In the genomic region with DNA sequence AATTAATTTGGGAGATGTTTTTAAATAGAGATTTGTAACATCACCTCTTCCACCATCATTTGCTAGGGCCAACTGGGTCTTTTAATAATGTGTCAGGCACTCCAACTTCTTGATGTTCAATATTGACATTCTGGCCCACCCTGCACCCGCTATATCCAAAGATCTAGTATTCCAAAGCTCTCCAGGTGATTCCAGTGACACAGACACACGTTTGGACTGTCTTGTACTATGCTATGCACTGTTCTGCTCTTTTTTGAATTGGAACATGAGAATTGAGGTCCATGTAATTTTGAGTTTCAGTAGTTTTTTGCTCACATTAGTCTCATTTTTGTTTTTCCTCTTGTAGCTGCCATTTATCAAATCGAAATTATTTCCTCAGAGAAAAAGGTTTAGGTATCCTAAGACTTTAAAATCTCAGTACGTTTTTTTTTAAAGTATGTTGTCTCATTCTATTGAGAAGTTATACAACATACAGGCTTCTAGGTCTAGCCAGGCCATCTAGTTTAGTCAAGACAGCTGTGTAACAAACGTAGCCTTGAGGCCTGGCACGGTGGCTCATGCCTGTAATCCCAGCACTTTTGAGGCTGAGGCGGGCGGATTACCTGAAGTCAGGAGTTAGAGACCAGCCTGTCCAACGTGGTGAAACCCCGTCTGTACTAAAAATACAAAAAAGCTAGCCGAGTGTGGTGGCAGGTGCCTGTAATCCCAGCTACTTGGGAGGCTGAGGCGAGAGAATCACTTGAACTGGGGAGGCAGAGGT, we compare ENCODE assay signal across 8 cellular contexts. TPM values are rescaled to one million over a fixed set of nuclear protein-coding genes. Genes with fewer than 3 reads are reported as not detected.
DNase-seq lines count a peak whose midpoint lies in the region; ATAC-seq and TF ChIP-seq lines count a peak whose summit lies in the region.

No MANE protein-coding gene starts in this region.

- no peak overlapping the region for H3K4me3 Mint-ChIP-seq in CD4-positive, alpha-beta T cell
- peak overlapping the region; percentile 92 for H3K4me3 Mint-ChIP-seq in osteocyte (ENCODE audit: unreplicated experiment)

- no peaks in the 10 kb centered on the region for H3K27me3 ChIP-seq in CD4-positive, alpha-beta T cell (ENCODE audit: control insufficient read depth, insufficient read depth, low read length)
- H3K27me3 ChIP-seq in effector memory CD4-positive, alpha-beta T cell (replicated peaks; ENCODE audit: control insufficient read depth, insufficient read depth, low read length, poor library complexity, severe bottlenecking), result no peaks in the 10 kb centered on the region

- no peaks in the 10 kb centered on the region for H3K27me3 Mint-ChIP-seq in CD4-positive, alpha-beta T cell
- no peaks in the 10 kb centered on the region for H3K27me3 Mint-ChIP-seq in osteocyte (ENCODE audit: unreplicated experiment)

- no peak for DNase-seq in CD4-positive, alpha-beta T cell
- DNase-seq in NB4 (ENCODE audit: low read depth), result no peak
- no peak for DNase-seq in effector memory CD4-positive, alpha-beta T cell
- DNase-seq in osteocyte (ENCODE audit: extremely low spot score, unreplicated experiment), result no peak
- DNase-seq in middle frontal gyrus (ENCODE audit: extremely low spot score, low spot score), result no peak
- DNase-seq in activated T-cell treated with anti-CD3 and anti-CD28 coated beads, Interleukin-2, amount 50 U/mL, for 48 hours, result no peak
- no peak for DNase-seq in GM10248 (ENCODE audit: extremely low spot score)

- peak overlapping the region; percentile 100 for H3K27ac ChIP-seq in CD4-positive, alpha-beta T cell (ENCODE audit: low read depth, low read length)
- peak overlapping the region; percentile 100 for H3K27ac ChIP-seq in effector memory CD4-positive, alpha-beta T cell (ENCODE audit: insufficient read depth, low read length, poor library complexity, severe bottlenecking)

- H3K9me3 ChIP-seq in CD4-positive, alpha-beta T cell (ENCODE audit: control insufficient read depth, low read length), result no peaks in the 10 kb centered on the region
- no peaks in the 10 kb centered on the region for H3K9me3 ChIP-seq in effector memory CD4-positive, alpha-beta T cell (ENCODE audit: control insufficient read depth, low read length)

- intact Hi-C loops in CD4-positive, alpha-beta T cell (cut with DNase I, micrococcal nuclease), result loop anchor here (2.0 to 10.0 kb wide), 6 partner anchors 37 to 642 kb away; partner anchors contain the start of genes ABCC10 (in 1 of the 2), RPL7L1 (in 1 of the 2) and SRF (in 1 of the 2)

- H3K36me3 ChIP-seq in effector memory CD4-positive, alpha-beta T cell (ENCODE audit: control insufficient read depth, insufficient read depth, low read length), result peaks cover 4% of the 10 kb centered on the region

- no peaks in the 10 kb centered on the region for H3K9me3 Mint-ChIP-seq in CD4-positive, alpha-beta T cell
- H3K9me3 Mint-ChIP-seq in osteocyte (ENCODE audit: unreplicated experiment), result no peaks in the 10 kb centered on the region

- peaks cover 19% of the 10 kb centered on the region for H3K4me1 Mint-ChIP-seq in CD4-positive, alpha-beta T cell (ENCODE audit: low read depth)
- peaks cover 28% of the 10 kb centered on the region for H3K4me1 Mint-ChIP-seq in osteocyte (ENCODE audit: unreplicated experiment)

- POLR2A ChIA-PET in CD4-positive, alpha-beta T cell (lab: Charles Lee), result interaction anchor here (0.6 to 22.3 kb wide), 12 partner anchors 8 to 145 kb away, joined by 4 to 1427 read pairs (median 8); partner anchors contain the start of genes CNPY3, RPL7L1 and TBCC
- POLR2A ChIA-PET in GM10248 (lab: Yijun Ruan, JAX), result interaction anchor here (0.5 to 1.6 kb wide), 3 partner anchors 44 to 221 kb away, joined by 3 read pairs; partner anchors contain the start of gene UBR2

- no peak overlapping the region for H3K27ac Mint-ChIP-seq in CD4-positive, alpha-beta T cell
- H3K27ac Mint-ChIP-seq in osteocyte (ENCODE audit: unreplicated experiment), result no peak overlapping the region

- H3K36me3 Mint-ChIP-seq in CD4-positive, alpha-beta T cell (ENCODE audit: low read depth), result peaks cover 44% of the 10 kb centered on the region
- peaks cover 2% of the 10 kb centered on the region for H3K36me3 Mint-ChIP-seq in osteocyte (ENCODE audit: unreplicated experiment)

- no peak for TF ChIP-seq POLR2A in NB4 (IDR thresholded peaks at IDR 0.05; ENCODE audit: extremely low read depth, insufficient read length)

- H3K4me1 ChIP-seq in effector memory CD4-positive, alpha-beta T cell (ENCODE audit: control insufficient read depth, insufficient read depth, low read length, poor library complexity, severe bottlenecking), result peaks cover 38% of the 10 kb centered on the region

- ATAC-seq in CD4-positive, alpha-beta T cell (ENCODE audit: poor library complexity), result no peak
- ATAC-seq in GM21526 (IDR thresholded peaks at IDR 0.05; ENCODE audit: low FRiP score, unreplicated experiment), result no peak

- H3K4me3 ChIP-seq in NB4 (ENCODE audit: low read depth, low read length), result peak overlapping the region; percentile 85
- H3K4me3 ChIP-seq in effector memory CD4-positive, alpha-beta T cell (ENCODE audit: insufficient read depth, low read depth, low read length, poor library complexity, severe bottlenecking), result peak overlapping the region; percentile 98

- CTCF ChIA-PET in CD4-positive, alpha-beta T cell (lab: Charles Lee), result interaction anchor here (0.6 to 3.1 kb wide), 6 partner anchors 14 to 438 kb away, joined by 3 to 11 read pairs (median 4); no protein-coding TSS in a partner anchor
- CTCF ChIA-PET in GM10248 (lab: Yijun Ruan, JAX), result interaction anchor here (1.0 to 2.0 kb wide), 2 partner anchors 9 to 43 kb away, joined by 3 to 4 read pairs; no protein-coding TSS in a partner anchor

- no peak for TF ChIP-seq CTCF in CD4-positive, alpha-beta T cell (IDR thresholded peaks at IDR 0.05)
- TF ChIP-seq CTCF in NB4 (IDR thresholded peaks at IDR 0.05; ENCODE audit: low read depth, low read length), result no peak
- no peak for TF ChIP-seq CTCF in osteocyte (IDR thresholded peaks at IDR 0.05)
- no peak for TF ChIP-seq CTCF in GM10248 (IDR thresholded peaks at IDR 0.05; ENCODE audit: control extremely low read depth, extremely low read depth, low read depth, missing control alignments)

RNA-seq across cellular contexts. Expression of gene BICRAL, which starts 3.1 kb away (rescaled TPM):
- total RNA-seq in CD4-positive, alpha-beta T cell, result 10 to 100 TPM; 15.0 to 15.8 TPM
- total RNA-seq in osteocyte, result 12.0 and 12.7 TPM in 2 replicates

RNA-seq across cellular contexts. Expression of gene TBCC, which starts 39.0 kb away (rescaled TPM):
- total RNA-seq in CD4-positive, alpha-beta T cell, result 10 to 100 TPM; 67.3 to 68.3 TPM
- 23.4 and 23.8 TPM in 2 replicates for total RNA-seq in osteocyte
